ENCODE assay signal across 8 cellular contexts in the genomic region with DNA sequence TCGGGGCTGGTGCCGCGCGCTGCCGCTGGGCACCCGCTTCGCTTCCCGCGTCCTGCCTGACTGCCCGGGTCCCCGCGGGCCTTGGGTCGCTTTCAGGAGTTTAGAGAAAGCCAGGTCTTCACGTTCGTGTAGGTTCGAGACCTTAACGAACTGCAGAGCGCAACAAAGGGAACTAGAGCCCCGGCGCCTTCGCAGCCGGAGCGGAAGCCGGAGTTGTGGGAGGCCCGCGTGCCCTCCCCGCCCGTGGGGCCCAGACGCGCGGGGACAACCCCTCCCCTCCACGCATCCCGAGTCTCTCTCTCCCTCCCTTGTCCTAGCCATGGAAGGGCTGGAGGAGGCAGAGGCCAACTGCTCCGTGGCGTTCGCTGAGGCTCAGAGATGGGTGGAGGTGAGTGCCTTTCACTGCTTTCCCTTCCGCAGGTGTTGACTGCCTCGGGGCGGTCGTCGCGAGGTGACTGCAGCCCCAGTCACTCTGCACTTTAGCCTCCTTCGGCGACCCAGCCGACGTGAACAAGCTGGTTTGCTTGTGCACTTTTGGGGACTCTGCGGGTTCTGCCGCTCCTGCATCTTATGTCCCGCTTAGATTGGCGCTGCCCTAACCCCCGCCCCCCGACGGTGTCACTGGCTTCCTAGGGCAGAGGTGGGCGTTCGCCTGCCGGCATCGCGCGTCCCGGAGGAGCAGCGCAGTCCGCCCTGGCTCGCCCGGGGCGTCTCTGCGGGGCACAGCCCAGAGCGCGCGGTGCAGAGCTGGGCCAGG. TPM values are rescaled to one million over a fixed set of nuclear protein-coding genes. Genes with fewer than 3 reads are reported as not detected.
DNase-seq lines count a peak whose midpoint lies in the region; ATAC-seq lines count a peak whose summit lies in the region.

No MANE protein-coding gene starts in this region.

- no peaks in the 10 kb centered on the region for H3K9me3 ChIP-seq in iPS-15b (ENCODE audit: control insufficient read depth, insufficient read depth, low read length)

- DNase-seq in COR-L47 (lab: John Stamatoyannopoulos, UW) (peak; percentile 47), T follicular helper cell (ENCODE audit: low read depth) (peak; percentile 7), amniotic epithelial cell (ENCODE audit: low read depth) (peak; percentile 36), mesenteric fat pad (ENCODE audit: low spot score) (no peak)

- peaks cover 28% of the 10 kb centered on the region for H3K27me3 ChIP-seq in iPS-15b (ENCODE audit: control insufficient read depth, insufficient read depth, low read length)

- H3K27ac ChIP-seq in skin epidermis, result peak overlapping the region in 18 of 21 experiments; percentile 16 to 82 (median 71)

- peaks cover 8% of the 10 kb centered on the region for H3K4me1 ChIP-seq in iPS-15b (ENCODE audit: control insufficient read depth, insufficient read depth, low read length)

- ATAC-seq in GM19468 (IDR thresholded peaks at IDR 0.05; ENCODE audit: extremely low read depth, unreplicated experiment), result peak; percentile 40
- peak; percentile 33 for ATAC-seq in HG03565 (IDR thresholded peaks at IDR 0.05; ENCODE audit: unreplicated experiment)

- no peaks in the 10 kb centered on the region for H3K36me3 ChIP-seq in iPS-15b (ENCODE audit: control insufficient read depth, insufficient read depth, low read length)

- peak overlapping the region; percentile 49 for H3K9ac ChIP-seq in iPS-15b (ENCODE audit: low read depth, low read length)

- H3K4me3 ChIP-seq in iPS-15b (ENCODE audit: low read depth, low read length), result peak overlapping the region; percentile 84
- peak overlapping the region; percentile 47 to 70 (median 58) for H3K4me3 ChIP-seq in skin epidermis

RNA-seq across cellular contexts. Expression of gene LMO7, which starts 0.4 kb away (rescaled TPM):
- 8.2 TPM for total RNA-seq in mesenteric fat pad
